ENCODE assay signal across 12 cellular contexts in genomic region chr13:43044720-43045301, GRCh38. TPM values are rescaled to one million over a fixed set of nuclear protein-coding genes. Genes with fewer than 3 reads are reported as not detected.
DNase-seq lines count a peak whose midpoint lies in the region; ATAC-seq and TF ChIP-seq lines count a peak whose summit lies in the region.
"Had no signal": no experiment of that assay in that cellular context is flagged by ENCODE, and none has a peak within 500 bp of the region (broad histone marks: within the 10 kb centered on the region; RNA-seq: fewer than 3 reads in every experiment).

No MANE protein-coding gene starts in this region.

- H3K4me3 Mint-ChIP-seq in activated CD4-positive, alpha-beta T cell treated with anti-CD3 and anti-CD28 coated beads, Interleukin-2, amount 10 ng/mL, durations not matched to agents 24 days and 14 days: peak overlapping the region; percentile 20
- H3K4me3 Mint-ChIP-seq in glutamatergic neuron (ENCODE audit: unreplicated experiment): no peak overlapping the region
- H3K4me3 Mint-ChIP-seq in stimulated activated memory B cell treated with anti-CD40 and anti-IgM and Interleukin-4, amounts not matched to agents 10 μg/mL and 1 μg/mL and 100 μg/mL, for 72 hours: peak overlapping the region; percentile 65

- peaks cover 54% of the 10 kb centered on the region for H3K4me1 Mint-ChIP-seq in activated CD4-positive, alpha-beta T cell treated with anti-CD3 and anti-CD28 coated beads, Interleukin-2, amount 10 ng/mL, durations not matched to agents 24 days and 14 days
- peaks cover 22% of the 10 kb centered on the region for H3K4me1 Mint-ChIP-seq in glutamatergic neuron (ENCODE audit: low read depth, unreplicated experiment)
- peaks cover 85% of the 10 kb centered on the region for H3K4me1 Mint-ChIP-seq in stimulated activated memory B cell treated with anti-CD40 and anti-IgM and Interleukin-4, amounts not matched to agents 10 μg/mL and 1 μg/mL and 100 μg/mL, for 72 hours

- intact Hi-C loops in activated CD4-positive, alpha-beta T cell treated with anti-CD3 and anti-CD28 coated beads, Interleukin-2, amount 10 ng/mL, durations not matched to agents 24 days and 14 days (cut with micrococcal nuclease): loop anchor here (1.0 to 2.0 kb wide), 4 partner anchors 10 to 48 kb away; partner anchors contain the start of gene DNAJC15
- intact Hi-C loops in PC-9 (cut with micrococcal nuclease; ENCODE audit: unreplicated experiment): no loop called here
- intact Hi-C loops in testis (cut with DNase I; ENCODE audit: low total_unique reads): no loop called here

- H3K4me3 ChIP-seq in PC-9 (no peak overlapping the region), testis (no peak overlapping the region)
- H3K4me3 ChIP-seq: gastroesophageal sphincter, uterus had no signal

- H3K27me3 Mint-ChIP-seq in activated CD4-positive, alpha-beta T cell treated with anti-CD3 and anti-CD28 coated beads, Interleukin-2, amount 10 ng/mL, durations not matched to agents 24 days and 14 days: no peaks in the 10 kb centered on the region
- H3K27me3 Mint-ChIP-seq in glutamatergic neuron (ENCODE audit: unreplicated experiment): no peaks in the 10 kb centered on the region
- H3K27me3 Mint-ChIP-seq in stimulated activated memory B cell treated with anti-CD40 and anti-IgM and Interleukin-4, amounts not matched to agents 10 μg/mL and 1 μg/mL and 100 μg/mL, for 72 hours: no peaks in the 10 kb centered on the region

- H3K27ac ChIP-seq in PC-9 (peak overlapping the region; percentile 37; the same call in 1 of the 2 replicates), testis (no peak overlapping the region)
- H3K27ac ChIP-seq: gastroesophageal sphincter, uterus had no signal

- no peaks in the 10 kb centered on the region for H3K79me2 ChIP-seq in PC-9 (ENCODE audit: low read depth)

- peaks cover 12% of the 10 kb centered on the region for H3K4me1 ChIP-seq in PC-9 (replicated peaks; ENCODE audit: insufficient read depth)
- no peaks in the 10 kb centered on the region for H3K4me1 ChIP-seq in testis
- H3K4me1 ChIP-seq: uterus had no signal

- peak overlapping the region; percentile 52 for H3K27ac Mint-ChIP-seq in activated CD4-positive, alpha-beta T cell treated with anti-CD3 and anti-CD28 coated beads, Interleukin-2, amount 10 ng/mL, durations not matched to agents 24 days and 14 days
- peak overlapping the region; percentile 36 for H3K27ac Mint-ChIP-seq in glutamatergic neuron (ENCODE audit: unreplicated experiment)
- H3K27ac Mint-ChIP-seq in stimulated activated memory B cell treated with anti-CD40 and anti-IgM and Interleukin-4, amounts not matched to agents 10 μg/mL and 1 μg/mL and 100 μg/mL, for 72 hours: peak overlapping the region; percentile 98

- H3K9me3 Mint-ChIP-seq in activated CD4-positive, alpha-beta T cell treated with anti-CD3 and anti-CD28 coated beads, Interleukin-2, amount 10 ng/mL, durations not matched to agents 24 days and 14 days: peaks cover 4% of the 10 kb centered on the region
- no peaks in the 10 kb centered on the region for H3K9me3 Mint-ChIP-seq in glutamatergic neuron (ENCODE audit: unreplicated experiment)
- peaks cover 3% of the 10 kb centered on the region for H3K9me3 Mint-ChIP-seq in stimulated activated memory B cell treated with anti-CD40 and anti-IgM and Interleukin-4, amounts not matched to agents 10 μg/mL and 1 μg/mL and 100 μg/mL, for 72 hours

- no peaks in the 10 kb centered on the region for H3K36me3 ChIP-seq in PC-9 (ENCODE audit: low read depth)
- no peaks in the 10 kb centered on the region for H3K36me3 ChIP-seq in testis (ENCODE audit: low read depth, missing control alignments)
- H3K36me3 ChIP-seq: uterus had no signal

- no peak overlapping the region for H2AFZ ChIP-seq in PC-9

- TF ChIP-seq CTCF in PC-9 (conservative IDR thresholded peaks at IDR 0.05) (no peak), glutamatergic neuron (IDR thresholded peaks at IDR 0.05; ENCODE audit: partially characterized antibody, unreplicated experiment) (no peak), testis (IDR thresholded peaks at IDR 0.05) (no peak)

- H3K9me3 ChIP-seq in PC-9 (ENCODE audit: insufficient read depth, low read depth) (no peaks in the 10 kb centered on the region), testis (no peaks in the 10 kb centered on the region)
- H3K9me3 ChIP-seq: gastroesophageal sphincter, uterus had no signal

- H3K4me2 ChIP-seq in PC-9: peak overlapping the region; percentile 26; the same call in 1 of the 2 replicates

- no peak for TF ChIP-seq POLR2A in testis (IDR thresholded peaks at IDR 0.05)

- peak; percentile 63 for ATAC-seq in stimulated activated memory B cell treated with anti-CD40 and anti-IgM and Interleukin-4, amounts not matched to agents 10 μg/mL and 1 μg/mL and 100 μg/mL, for 72 hours
- ATAC-seq: activated CD4-positive, CD25-positive, alpha-beta regulatory T cell treated with anti-CD3 and anti-CD28 coated beads, Interleukin-2, amount 50 U/mL, for 24 hours; gastroesophageal sphincter had no signal

- BruUV-seq in PC-9 (replicated peaks; lab: Mats Ljungman, UMichigan): no TSS peak

- POLR2A ChIA-PET in PC-9 (lab: Charles Lee; ENCODE audit: unreplicated experiment): no interaction called here

- CTCF ChIA-PET in PC-9 (lab: Charles Lee): no interaction called here

- no peaks in the 10 kb centered on the region for H4K20me1 ChIP-seq in PC-9 (ENCODE audit: insufficient read depth)

- peak; percentile 8 for DNase-seq in activated CD4-positive, alpha-beta T cell treated with anti-CD3 and anti-CD28 coated beads, Interleukin-2, amount 10 ng/mL, durations not matched to agents 24 days and 14 days
- no peak for DNase-seq in activated CD4-positive, alpha-beta T cell treated with anti-CD3 and anti-CD28 coated beads, Interleukin-2, amount 50 U/mL, for 48 hours
- DNase-seq in PC-9 (no peak), glutamatergic neuron (no peak), DMS79 treated with DMSO at 0.1 percent for 48 hours (lab: John Stamatoyannopoulos, UW) (no peak), testis (no peak), CD1c-positive myeloid dendritic cell (ENCODE audit: extremely low spot score) (no peak)
- DNase-seq: NCI-H1436 treated with DMSO at 0.1 percent for 48 hours, uterus had no signal

- no peaks in the 10 kb centered on the region for H3K27me3 ChIP-seq in PC-9 (ENCODE audit: insufficient read depth, low read depth)
- H3K27me3 ChIP-seq in testis: no peaks in the 10 kb centered on the region
- H3K27me3 ChIP-seq: gastroesophageal sphincter, uterus had no signal

- WGBS in testis, 2 donors: 94% methylated on average over 5 of the region's 5 CpGs

- no peaks in the 10 kb centered on the region; the same call in 1 of the 2 replicates for H3K9me2 ChIP-seq in PC-9 (ENCODE audit: insufficient read depth)

- no peaks in the 10 kb centered on the region for H3F3A ChIP-seq in PC-9 (ENCODE audit: insufficient read depth, low read depth)

- H3K36me3 Mint-ChIP-seq in activated CD4-positive, alpha-beta T cell treated with anti-CD3 and anti-CD28 coated beads, Interleukin-2, amount 10 ng/mL, durations not matched to agents 24 days and 14 days (ENCODE audit: low read depth): peaks cover 33% of the 10 kb centered on the region
- H3K36me3 Mint-ChIP-seq in glutamatergic neuron (ENCODE audit: unreplicated experiment): no peaks in the 10 kb centered on the region
- H3K36me3 Mint-ChIP-seq in stimulated activated memory B cell treated with anti-CD40 and anti-IgM and Interleukin-4, amounts not matched to agents 10 μg/mL and 1 μg/mL and 100 μg/mL, for 72 hours: peaks cover 14% of the 10 kb centered on the region

RNA-seq across cellular contexts. Expression of gene DNAJC15, which starts 21.4 kb away (rescaled TPM):
- 16.6 and 17.8 TPM in 2 replicates for total RNA-seq in activated CD4-positive, alpha-beta T cell treated with anti-CD3 and anti-CD28 coated beads, Interleukin-2, amount 10 ng/mL, durations not matched to agents 24 days and 14 days
- total RNA-seq in PC-9 (2021) (12.7 and 14.8 TPM in 2 replicates), glutamatergic neuron (ENCODE audit: unreplicated experiment) (17.1 TPM), testis (10 to 100 TPM; 11.8 to 17.2 TPM)
- 49.8 TPM for polyA plus RNA-seq in testis (ENCODE audit: insufficient read depth, low read depth, low replicate concordance)

RNA-seq across cellular contexts. Expression of gene EPSTI1, which starts 52.8 kb away (rescaled TPM):
- 16.2 and 16.5 TPM in 2 replicates for total RNA-seq in activated CD4-positive, alpha-beta T cell treated with anti-CD3 and anti-CD28 coated beads, Interleukin-2, amount 10 ng/mL, durations not matched to agents 24 days and 14 days
- 2.7 and 3.4 TPM in 2 replicates for total RNA-seq in PC-9 (2021)
- not detected for total RNA-seq in glutamatergic neuron (ENCODE audit: unreplicated experiment)
- 10 to 100 TPM in 1 of 2 donors, 1 to 10 TPM in 1; 9.6 to 12.5 TPM for total RNA-seq in testis
- polyA plus RNA-seq in testis (ENCODE audit: insufficient read depth, low read depth, low replicate concordance): 11.4 TPM

Comparison
In these comparisons a context has a peak if more than half of its experiments do, and no peak if none do; other contexts are left out.
1. H3K27ac Mint-ChIP-seq: peak in every context shown above with its lines; median percentile 98 in stimulated activated memory B cell treated with anti-CD40 and anti-IgM and Interleukin-4, amounts not matched to agents 10 μg/mL and 1 μg/mL and 100 μg/mL, for 72 hours; 52 in activated CD4-positive, alpha-beta T cell treated with anti-CD3 and anti-CD28 coated beads, Interleukin-2, amount 10 ng/mL, durations not matched to agents 24 days and 14 days; 36 in glutamatergic neuron.